In the genomic region with DNA sequence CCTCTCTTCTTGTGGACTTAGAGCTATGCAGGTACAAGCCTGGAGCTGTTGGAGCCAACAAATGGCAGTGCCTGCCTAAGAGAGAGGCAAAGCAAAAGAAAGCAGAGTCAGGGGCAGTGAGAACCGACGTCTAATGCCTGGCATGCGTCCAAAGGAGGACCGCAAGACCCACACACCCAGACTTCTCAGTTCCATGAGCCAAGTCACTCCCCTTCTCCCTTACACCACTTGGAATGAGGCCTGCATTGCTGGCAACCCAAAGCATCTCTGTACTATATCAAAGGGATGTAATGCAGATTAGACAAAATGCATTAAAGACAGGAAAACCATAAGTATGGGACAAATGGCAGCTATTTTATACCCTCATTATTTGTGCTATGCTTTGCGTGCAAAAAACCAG, we compare ENCODE assay signal across 10 cellular contexts. TPM values are rescaled to one million over a fixed set of nuclear protein-coding genes. Genes with fewer than 3 reads are reported as not detected.
A peak's percentile ranks its signal among the peaks of the same experiment; 100 is the strongest.
DNase-seq lines count a peak whose midpoint lies in the region; ATAC-seq, FAIRE-seq and TF ChIP-seq lines count a peak whose summit lies in the region.
"Had no signal": no experiment of that assay in that cellular context is flagged by ENCODE, and none has a peak within 500 bp of the region (broad histone marks: within the 10 kb centered on the region; RNA-seq: fewer than 3 reads in every experiment).

No MANE protein-coding gene starts in this region.

- H3K36me3 Mint-ChIP-seq in GM23338 (ENCODE audit: low read depth), result no peaks in the 10 kb centered on the region

- peak overlapping the region; percentile 41; the same call in 1 of the 2 replicates for H3K27ac Mint-ChIP-seq in GM23338

- H3K27me3 ChIP-seq in GM23338 (ENCODE audit: insufficient read depth), result no peaks in the 10 kb centered on the region
- no peaks in the 10 kb centered on the region for H3K27me3 ChIP-seq in SJCRH30
- H3K27me3 ChIP-seq: body of pancreas, transverse colon had no signal

- H3K4me1 ChIP-seq in GM23338 (ENCODE audit: insufficient read depth) (peaks cover 10% of the 10 kb centered on the region), SJCRH30 (peaks cover 9% of the 10 kb centered on the region; the same call in 1 of the 2 replicates)

- H3K9me3 ChIP-seq in SJCRH30 (replicated peaks), result no peaks in the 10 kb centered on the region
- H3K9me3 ChIP-seq: body of pancreas, transverse colon had no signal

- H3F3A ChIP-seq in GM23338 (replicated peaks; ENCODE audit: low read depth), result no peaks in the 10 kb centered on the region; the same call in 1 of the 2 replicates

- peaks cover 31% of the 10 kb centered on the region for H3K79me2 ChIP-seq in GM23338 (replicated peaks; ENCODE audit: insufficient read depth)

- H2AFZ ChIP-seq in GM23338, result no peak overlapping the region

- H3K4me3 ChIP-seq in GM23338 (no peak overlapping the region), SJCRH30 (no peak overlapping the region), fibroblast of the aortic adventitia (ENCODE audit: low read depth, low read length) (no peak overlapping the region)
- H3K4me3 ChIP-seq: body of pancreas, transverse colon had no signal

- H4K20me1 ChIP-seq in GM23338 (replicated peaks; ENCODE audit: insufficient read depth), result peaks cover 5% of the 10 kb centered on the region; the same call in 1 of the 2 replicates

- H3K4me3 Mint-ChIP-seq in GM23338, result no peak overlapping the region

- H3K9me3 Mint-ChIP-seq in GM23338, result no peaks in the 10 kb centered on the region

- H3K27ac ChIP-seq in GM23338 (ENCODE audit: low read depth) (0 out of 2 replicates have a peak overlapping the region, but pooled peaks have one; percentile 77), SJCRH30 (no peak overlapping the region)

- H3K27me3 Mint-ChIP-seq in GM23338 (ENCODE audit: insufficient read depth, low read depth, poor library complexity), result no peaks in the 10 kb centered on the region

- DNase-seq in GM23338 (ENCODE audit: low spot score) (no peak), SJCRH30 (peak; percentile 76 to 87), fibroblast of the aortic adventitia (ENCODE audit: low read depth) (peak; percentile 98), sciatic nerve (ENCODE audit: low spot score) (no peak), NCI-H1694 treated with DMSO at 0.1 percent for 48 hours (lab: John Stamatoyannopoulos, UW) (no peak), GM12891 (ENCODE audit: insufficient read length, low spot score) (no peak)

- H3K4me2 ChIP-seq in GM23338, result no peak overlapping the region

- H3K9me2 ChIP-seq in GM23338 (ENCODE audit: insufficient read depth), result peaks cover 7% of the 10 kb centered on the region; the same call in 1 of the 2 replicates

- TF ChIP-seq CTCF in GM23338 (conservative IDR thresholded peaks at IDR 0.05; ENCODE audit: low read depth in 2 of 2), result no peak
- TF ChIP-seq CTCF in fibroblast of the aortic adventitia (IDR thresholded peaks at IDR 0.05; ENCODE audit: insufficient read depth, low read length), result no peak

- no peaks in the 10 kb centered on the region for H3K36me3 ChIP-seq in GM23338 (ENCODE audit: insufficient read depth)
- H3K36me3 ChIP-seq in SJCRH30, result no peaks in the 10 kb centered on the region
- H3K36me3 ChIP-seq: transverse colon had no signal

- TF ChIP-seq POLR2A in GM12891 (IDR thresholded peaks at IDR 0.05; ENCODE audit: low read depth, low read length), result no peak

- ATAC-seq in GM23338, result no peak
- peak; percentile 23 for ATAC-seq in sciatic nerve
- no peak for ATAC-seq in GM21825 (IDR thresholded peaks at IDR 0.05; ENCODE audit: unreplicated experiment)
- no peak for ATAC-seq in GM21360 (IDR thresholded peaks at IDR 0.05; ENCODE audit: unreplicated experiment)

- intact Hi-C loops in sciatic nerve (cut with DNase I), result loop anchor here (5.0 kb wide), 1 partner anchor 919 kb away; no protein-coding TSS in a partner anchor

- H3K4me1 Mint-ChIP-seq in GM23338, result peaks cover 30% of the 10 kb centered on the region

- FAIRE-seq in GM12891 (lab: Jason Lieb, UNC), result no peak

TF ChIP-seq in GM23338, 12 proteins besides CTCF, POLR2A, EP300 and RAD21:
- TF ChIP-seq EZH2 (IDR thresholded peaks at IDR 0.05; ENCODE audit: low read depth, unreplicated experiment), result no peak
TF ChIP-seq in GM23338: peak in this region for 0.

TF ChIP-seq in GM12891, 5 proteins besides CTCF, POLR2A, EP300 and RAD21:
- TF ChIP-seq SPI1 (IDR thresholded peaks at IDR 0.05; ENCODE audit: low read depth, low read length) (no peak), POU2F2 (IDR thresholded peaks at IDR 0.05; ENCODE audit: low read depth, low read length) (no peak), PAX5 (IDR thresholded peaks at IDR 0.05; ENCODE audit: insufficient read depth, low read length, severe bottlenecking) (no peak), TAF1 (IDR thresholded peaks at IDR 0.05; ENCODE audit: low read depth, low read length) (no peak), POLR2AphosphoS5 (IDR thresholded peaks at IDR 0.05; ENCODE audit: low read depth, low read length) (no peak)

RNA-seq across cellular contexts. Expression of a gene that starts 49.9 kb away (rescaled TPM):
- total RNA-seq in GM23338 (2014; rRNA removed; shearing (Covaris generic)), result not detected in 2 replicates
- polyA plus RNA-seq in GM23338 (2016; fragmentation: Nextera tagmentation; extraction: Ambion mirVana), result 9.5 TPM in 1 of 2 replicates, not detected in the other
- under 0.01 TPM in 1 of 2 replicates, not detected in the other for total RNA-seq in SJCRH30 (2014; rRNA removed; shearing (Covaris generic))
- total RNA-seq in fibroblast of the aortic adventitia (ENCODE audit: low replicate concordance) (under 0.01 TPM in 1 of 2 replicates, not detected in the other), sciatic nerve (not detected)
- polyA plus RNA-seq in GM12891 (2012; ENCODE audit: low read depth, missing spikeins), result not detected
- total RNA-seq: body of pancreas had no signal

Comparison
In these comparisons a context has a peak if more than half of its experiments do, and no peak if none do; other contexts are left out.
1. DNase-seq: peak in SJCRH30 (2 of 2) and fibroblast of the aortic adventitia (single experiment); none in GM23338 (single experiment), sciatic nerve (single experiment), NCI-H1694 treated with DMSO at 0.1 percent for 48 hours (single experiment) and GM12891 (single experiment).